In the genomic region with DNA sequence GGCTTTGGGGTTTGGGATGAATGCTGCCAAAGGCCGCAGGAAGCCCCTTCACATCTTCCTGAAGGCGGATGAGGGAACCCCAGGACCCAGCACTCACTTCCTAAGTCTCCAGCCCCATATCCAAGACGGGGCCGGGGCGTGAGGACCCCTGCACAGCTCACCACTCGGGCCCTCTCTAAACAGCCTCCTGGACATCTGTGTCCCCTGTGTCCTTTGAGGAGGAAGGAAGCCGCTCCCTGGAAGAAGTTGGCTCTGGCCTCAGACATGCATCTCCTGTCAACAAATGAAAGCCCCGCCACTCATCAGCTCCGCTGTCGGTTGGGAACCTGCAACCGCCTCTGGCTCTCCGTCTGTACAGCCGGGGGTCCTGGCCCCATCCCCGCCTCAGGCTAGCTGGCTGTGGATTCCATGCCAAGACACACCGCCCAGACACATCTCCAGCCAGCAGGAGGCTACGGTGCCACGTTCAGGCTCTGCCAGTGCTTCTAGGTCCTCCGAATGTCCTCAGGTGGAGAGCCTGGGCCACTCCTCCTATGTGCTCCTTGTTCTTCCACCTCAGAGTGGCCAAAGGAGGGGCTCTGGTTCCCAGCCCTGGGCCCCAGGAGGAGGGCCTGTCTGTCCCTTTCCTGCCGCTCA, we compare ENCODE assay signal across 8 cellular contexts.
A peak's percentile ranks its signal among the peaks of the same experiment; 100 is the strongest.
DNase-seq lines count a peak whose midpoint lies in the region; ATAC-seq, FAIRE-seq and TF ChIP-seq lines count a peak whose summit lies in the region.

No MANE protein-coding gene starts in this region.

- no peaks in the 10 kb centered on the region for H3K27me3 ChIP-seq in HCT116 (ENCODE audit: insufficient read depth, low read length)
- H3K27me3 ChIP-seq in gastrocnemius medialis, result no peaks in the 10 kb centered on the region

- H3K36me3 ChIP-seq in HCT116 (ENCODE audit: control insufficient read depth in 1 of 2, insufficient read depth in 2 of 2, low read length in 2 of 2), result no peaks in the 10 kb centered on the region
- H3K36me3 ChIP-seq in gastrocnemius medialis, result no peaks in the 10 kb centered on the region

- intact Hi-C loops in HCT116 (cut with micrococcal nuclease), result loop anchor here (5.0 kb wide), 1 partner anchor 277 kb away; no protein-coding TSS in a partner anchor
- intact Hi-C loops in Right ventricle myocardium inferior (cut with DNase I), result loop anchor here (1.0 to 2.0 kb wide), 2 partner anchors 29 to 140 kb away; a partner anchor contains a TSS
- intact Hi-C loops in gastrocnemius medialis (cut with DNase I; ENCODE audit: low total_unique reads), result no loop called here

- no peak overlapping the region for H3K4me2 ChIP-seq in HCT116 (ENCODE audit: low read length)

- DNase-seq in HCT116 (ENCODE audit: low read depth, low spot score) (no peak), Right ventricle myocardium inferior (ENCODE audit: missing footprints) (peak; percentile 64), gastrocnemius medialis (no peak), NOMO-1 (lab: John Stamatoyannopoulos, UW; ENCODE audit: unreplicated experiment in 2 of 2) (no peak), H54 (ENCODE audit: insufficient read length, low spot score) (no peak), GM13976 (ENCODE audit: low spot score) (no peak)

- peak; percentile 62 for ATAC-seq in HCT116
- peak; percentile 51 for ATAC-seq in Right ventricle myocardium inferior
- ATAC-seq in gastrocnemius medialis, result peak; percentile 55 to 60
- no peak for ATAC-seq in GM19035 (IDR thresholded peaks at IDR 0.05; ENCODE audit: unreplicated experiment)

- in situ Hi-C loops in gastrocnemius medialis (cut with MboI; ENCODE audit: low sequenced_read_pairs in 4 of 4) (no loop called here), GM13976 (cut with MboI; ENCODE audit: low sequenced_read_pairs, unreplicated experiment) (no loop called here)

- peaks cover 3 to 14% of the 10 kb centered on the region in 2 experiments; a peak in 2 of 4 replicates for H3K4me1 ChIP-seq in HCT116 (ENCODE audit: control insufficient read depth in 1 of 2, insufficient read depth in 2 of 2, low read length in 2 of 2)
- H3K4me1 ChIP-seq in gastrocnemius medialis, result peaks cover 12 to 15% of the 10 kb centered on the region in 2 donors

- no peak for FAIRE-seq in H54 (lab: Jason Lieb, UNC)

- peak; percentile 62 for TF ChIP-seq RAD21 in HCT116 (IDR thresholded peaks at IDR 0.05; ENCODE audit: low read depth)

- no peaks in the 10 kb centered on the region for H3K9me3 ChIP-seq in HCT116 (ENCODE audit: control insufficient read depth in 1 of 2, insufficient read depth in 1 of 2, low read depth in 1 of 2, low read length in 2 of 2)
- H3K9me3 ChIP-seq in gastrocnemius medialis, result no peaks in the 10 kb centered on the region

- CTCF ChIA-PET in HCT116 (lab: Charles Lee), result interaction anchor here (1.4 kb wide), 1 partner anchor 279 kb away, joined by 7 read pairs; no protein-coding TSS in a partner anchor

- H3K9me2 ChIP-seq in HCT116 (ENCODE audit: insufficient read depth), result no peaks in the 10 kb centered on the region

- no peak for TF ChIP-seq POLR2A in HCT116 (IDR thresholded peaks at IDR 0.05; ENCODE audit: borderline replicate concordance, extremely low read depth, insufficient read depth, insufficient read length)
- TF ChIP-seq POLR2A in gastrocnemius medialis (IDR thresholded peaks at IDR 0.05), result no peak
- TF ChIP-seq POLR2A in H54 (IDR thresholded peaks at IDR 0.05; ENCODE audit: low read depth, low read length), result no peak

- H3K4me3 ChIP-seq in HCT116 (replicated peaks in 1 of 2; ENCODE audit: low read depth in 1 of 2, low read length in 2 of 2) (no peak overlapping the region), gastrocnemius medialis (no peak overlapping the region)

- no TSS peak for BruUV-seq in HCT116 (replicated peaks; lab: Mats Ljungman, UMichigan)

- H4K20me1 ChIP-seq in HCT116 (ENCODE audit: insufficient read depth), result no peaks in the 10 kb centered on the region

- POLR2A ChIA-PET in HCT116 (lab: Charles Lee), result no interaction called here

- H3K79me2 ChIP-seq in HCT116 (ENCODE audit: insufficient read depth, low read length), result no peaks in the 10 kb centered on the region

- no peak overlapping the region for H2AFZ ChIP-seq in HCT116 (ENCODE audit: low read depth, low read length, poor library complexity, severe bottlenecking)

- RAD21 ChIA-PET in HCT116 (lab: Charles Lee; ENCODE audit: low non-redundant PET in 1 of 2, low total read pairs in 2 of 2, uncharacterized antibody in 2 of 2, unreplicated experiment in 2 of 2), result interaction anchor here in 1 of 2 experiments (1.4 kb wide), 1 partner anchor 278 kb away, joined by 7 read pairs; no protein-coding TSS in a partner anchor

- H3K9ac ChIP-seq in HCT116 (ENCODE audit: low read length), result no peak overlapping the region

- TF ChIP-seq CTCF in HCT116 (IDR thresholded peaks at IDR 0.05 in 2 of 3, conservative IDR thresholded peaks at IDR 0.05 in 1 of 3; ENCODE audit: borderline replicate concordance in 1 of 3, insufficient read depth in 1 of 3, low read depth in 2 of 3, low read length in 2 of 3) (0 out of 6 replicates have a peak, but pooled peaks of 2 of the 3 experiments have one; percentile 12 to 18), VCaP (conservative IDR thresholded peaks at IDR 0.05) (peak; percentile 36), gastrocnemius medialis (IDR thresholded peaks at IDR 0.05 in 4 of 5, conservative IDR thresholded peaks at IDR 0.05 in 1 of 5) (no peak), GM13976 (IDR thresholded peaks at IDR 0.05; ENCODE audit: borderline replicate concordance, control extremely low read depth, extremely low read depth, insufficient read depth, missing control alignments) (no peak)

- H3K27ac ChIP-seq in HCT116 (ENCODE audit: low read depth, low read length), result no peak overlapping the region
- no peak overlapping the region for H3K27ac ChIP-seq in VCaP
- H3K27ac ChIP-seq in gastrocnemius medialis, result peak overlapping the region; percentile 72 to 82 (median 76)

TF ChIP-seq in HCT116, 20 proteins besides CTCF, POLR2A, EP300 and RAD21:
- TF ChIP-seq ELF1 (IDR thresholded peaks at IDR 0.05; ENCODE audit: borderline replicate concordance, low read depth) (no peak), EGR1 (IDR thresholded peaks at IDR 0.05; ENCODE audit: low read depth) (no peak), POLR2AphosphoS5 (IDR thresholded peaks at IDR 0.05; ENCODE audit: low read depth, low read length) (no peak), EZH2 (IDR thresholded peaks at IDR 0.05) (no peak), CBX3 (IDR thresholded peaks at IDR 0.05; ENCODE audit: low read depth) (no peak), SRF (IDR thresholded peaks at IDR 0.05; ENCODE audit: low read depth) (no peak), EZH2phosphoT487 (IDR thresholded peaks at IDR 0.05; ENCODE audit: borderline replicate concordance) (no peak), ZFX (IDR thresholded peaks at IDR 0.05) (no peak)
- TF ChIP-seq, protein P1, sequence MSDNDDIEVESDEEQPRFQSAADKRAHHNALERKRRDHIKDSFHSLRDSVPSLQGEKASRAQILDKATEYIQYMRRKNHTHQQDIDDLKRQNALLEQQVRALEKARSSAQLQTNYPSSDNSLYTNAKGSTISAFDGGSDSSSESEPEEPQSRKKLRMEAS (IDR thresholded peaks at IDR 0.05), result no peak
- TF ChIP-seq, protein P2, sequence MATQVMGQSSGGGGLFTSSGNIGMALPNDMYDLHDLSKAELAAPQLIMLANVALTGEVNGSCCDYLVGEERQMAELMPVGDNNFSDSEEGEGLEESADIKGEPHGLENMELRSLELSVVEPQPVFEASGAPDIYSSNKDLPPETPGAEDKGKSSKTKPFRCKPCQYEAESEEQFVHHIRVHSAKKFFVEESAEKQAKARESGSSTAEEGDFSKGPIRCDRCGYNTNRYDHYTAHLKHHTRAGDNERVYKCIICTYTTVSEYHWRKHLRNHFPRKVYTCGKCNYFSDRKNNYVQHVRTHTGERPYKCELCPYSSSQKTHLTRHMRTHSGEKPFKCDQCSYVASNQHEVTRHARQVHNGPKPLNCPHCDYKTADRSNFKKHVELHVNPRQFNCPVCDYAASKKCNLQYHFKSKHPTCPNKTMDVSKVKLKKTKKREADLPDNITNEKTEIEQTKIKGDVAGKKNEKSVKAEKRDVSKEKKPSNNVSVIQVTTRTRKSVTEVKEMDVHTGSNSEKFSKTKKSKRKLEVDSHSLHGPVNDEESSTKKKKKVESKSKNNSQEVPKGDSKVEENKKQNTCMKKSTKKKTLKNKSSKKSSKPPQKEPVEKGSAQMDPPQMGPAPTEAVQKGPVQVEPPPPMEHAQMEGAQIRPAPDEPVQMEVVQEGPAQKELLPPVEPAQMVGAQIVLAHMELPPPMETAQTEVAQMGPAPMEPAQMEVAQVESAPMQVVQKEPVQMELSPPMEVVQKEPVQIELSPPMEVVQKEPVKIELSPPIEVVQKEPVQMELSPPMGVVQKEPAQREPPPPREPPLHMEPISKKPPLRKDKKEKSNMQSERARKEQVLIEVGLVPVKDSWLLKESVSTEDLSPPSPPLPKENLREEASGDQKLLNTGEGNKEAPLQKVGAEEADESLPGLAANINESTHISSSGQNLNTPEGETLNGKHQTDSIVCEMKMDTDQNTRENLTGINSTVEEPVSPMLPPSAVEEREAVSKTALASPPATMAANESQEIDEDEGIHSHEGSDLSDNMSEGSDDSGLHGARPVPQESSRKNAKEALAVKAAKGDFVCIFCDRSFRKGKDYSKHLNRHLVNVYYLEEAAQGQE (IDR thresholded peaks at IDR 0.05; ENCODE audit: low read depth), result no peak
TF ChIP-seq in HCT116: peak in this region for 0.

Comparison
In these comparisons a context has a peak if more than half of its experiments do, and no peak if none do; other contexts are left out.
1. H3K27ac ChIP-seq: peak in gastrocnemius medialis (4 of 4); none in HCT116 (single experiment) and VCaP (single experiment).
2. CTCF ChIP-seq: peak in HCT116 (2 of 3) and VCaP (single experiment); none in gastrocnemius medialis (0 of 5) and GM13976 (single experiment).